8 cellular contexts compared by ENCODE assay signal in genomic region chr15:63157066-63157890, GRCh38. TPM values are rescaled to one million over a fixed set of nuclear protein-coding genes. Genes with fewer than 3 reads are reported as not detected.
DNase-seq lines count a peak whose midpoint lies in the region; ATAC-seq and TF ChIP-seq lines count a peak whose summit lies in the region.

RPS27L (minus strand) TSS chr15:63157477; CDS start chr15:63157405, 72 bp downstream.

- peak within 1 kb of the TSS; percentile 94 for H3K27ac Mint-ChIP-seq in activated naive CD8-positive, alpha-beta T cell
- H3K27ac Mint-ChIP-seq in glutamatergic neuron (ENCODE audit: unreplicated experiment) = peak within 1 kb of the TSS; percentile 98
- peak within 1 kb of the TSS; percentile 99 for H3K27ac Mint-ChIP-seq in osteocyte (ENCODE audit: unreplicated experiment)

- peaks cover 10% of the 10 kb centered on the region for H3K36me3 ChIP-seq in thoracic aorta

- H3K9me3 Mint-ChIP-seq in activated naive CD8-positive, alpha-beta T cell (ENCODE audit: low read depth) = no peaks in the 10 kb centered on the region
- H3K9me3 Mint-ChIP-seq in glutamatergic neuron (ENCODE audit: unreplicated experiment) = peaks cover 10% of the 10 kb centered on the region
- no peaks in the 10 kb centered on the region for H3K9me3 Mint-ChIP-seq in osteocyte (ENCODE audit: unreplicated experiment)

- no peak for TF ChIP-seq CTCF in GM10266 (IDR thresholded peaks at IDR 0.05; ENCODE audit: control insufficient read depth, insufficient read depth, low read depth, missing control alignments)
- no peak for TF ChIP-seq CTCF in glutamatergic neuron (IDR thresholded peaks at IDR 0.05; ENCODE audit: partially characterized antibody, unreplicated experiment)
- no peak for TF ChIP-seq CTCF in osteocyte (IDR thresholded peaks at IDR 0.05)
- no peak for TF ChIP-seq CTCF in thoracic aorta (IDR thresholded peaks at IDR 0.05)

- DNase-seq in GM10266 (ENCODE audit: extremely low spot score) (peak; percentile 88), NCI-H1105 treated with DMSO at 0.1 percent for 48 hours (lab: John Stamatoyannopoulos, UW) (peak; percentile 96), SKM-1 treated with dmso at 0.1 percent for 144 hours (lab: John Stamatoyannopoulos, UW; ENCODE audit: unreplicated experiment) (peak; percentile 89), glutamatergic neuron (peak; percentile 91), osteocyte (ENCODE audit: extremely low spot score, unreplicated experiment) (peak; percentile 95), thoracic aorta (ENCODE audit: low spot score) (peak; percentile 65)

- H3K4me1 ChIP-seq in thoracic aorta (ENCODE audit: control insufficient read depth in 1 of 2, low read depth in 2 of 2) = peaks cover 17 to 27% of the 10 kb centered on the region in 2 donors

- H3K4me1 Mint-ChIP-seq in activated naive CD8-positive, alpha-beta T cell (ENCODE audit: low read depth) = peaks cover 22% of the 10 kb centered on the region
- peaks cover 2% of the 10 kb centered on the region for H3K4me1 Mint-ChIP-seq in glutamatergic neuron (ENCODE audit: low read depth, unreplicated experiment)
- H3K4me1 Mint-ChIP-seq in osteocyte (ENCODE audit: unreplicated experiment) = peaks cover 26% of the 10 kb centered on the region

- H3K27me3 Mint-ChIP-seq in activated naive CD8-positive, alpha-beta T cell = no peaks in the 10 kb centered on the region
- H3K27me3 Mint-ChIP-seq in glutamatergic neuron (ENCODE audit: unreplicated experiment) (peaks cover 5% of the 10 kb centered on the region), osteocyte (ENCODE audit: unreplicated experiment) (no peaks in the 10 kb centered on the region)

- no peaks in the 10 kb centered on the region for H3K27me3 ChIP-seq in thoracic aorta (replicated peaks; ENCODE audit: insufficient read depth)

- peaks cover 2% of the 10 kb centered on the region for H3K36me3 Mint-ChIP-seq in activated naive CD8-positive, alpha-beta T cell
- no peaks in the 10 kb centered on the region for H3K36me3 Mint-ChIP-seq in glutamatergic neuron (ENCODE audit: unreplicated experiment)
- H3K36me3 Mint-ChIP-seq in osteocyte (ENCODE audit: unreplicated experiment) = peaks cover 19% of the 10 kb centered on the region

- peak within 1 kb of the TSS; percentile 99 for H3K4me3 Mint-ChIP-seq in activated naive CD8-positive, alpha-beta T cell
- peak within 1 kb of the TSS; percentile 100 for H3K4me3 Mint-ChIP-seq in glutamatergic neuron (ENCODE audit: unreplicated experiment)
- H3K4me3 Mint-ChIP-seq in osteocyte (ENCODE audit: unreplicated experiment) = peak within 1 kb of the TSS; percentile 100

- H3K27ac ChIP-seq in thoracic aorta = peak within 1 kb of the TSS; percentile 93 to 96

- H3K9me3 ChIP-seq in thoracic aorta = no peaks in the 10 kb centered on the region

- peak; percentile 93 for ATAC-seq in HG02642 (IDR thresholded peaks at IDR 0.05; ENCODE audit: poor library complexity, unreplicated experiment)
- ATAC-seq in thoracic aorta (ENCODE audit: insufficient number of reproducible peaks, low FRiP score, low read depth) = peak; percentile 80

- H3K4me3 ChIP-seq in thoracic aorta = peak within 1 kb of the TSS; percentile 88

RNA-seq across cellular contexts. Expression of gene RPS27L, which starts in this region (rescaled TPM):
- total RNA-seq in glutamatergic neuron (ENCODE audit: unreplicated experiment) (128 TPM), osteocyte (200 and 202 TPM in 2 replicates), thoracic aorta (100 to 1,000 TPM in 1 of 2 donors, 10 to 100 TPM in 1; 40.1 to 120 TPM)

Comparison
In these comparisons a context has a peak if more than half of its experiments do, and no peak if none do; other contexts are left out.
1. Peak in every context shown above with its lines: DNase-seq, ATAC-seq, H3K4me3 ChIP-seq and H3K27ac ChIP-seq.